Comparison of ENCODE assay signal across 16 cellular contexts in genomic region chr20:9015984-9016324, GRCh38. TPM values are rescaled to one million over a fixed set of nuclear protein-coding genes. Genes with fewer than 3 reads are reported as not detected.
A peak's percentile ranks its signal among the peaks of the same experiment; 100 is the strongest.
DNase-seq lines count a peak whose midpoint lies in the region; ATAC-seq and TF ChIP-seq lines count a peak whose summit lies in the region.
"Had no signal": no experiment of that assay in that cellular context is flagged by ENCODE, and none has a peak within 500 bp of the region (broad histone marks: within the 10 kb centered on the region; RNA-seq: fewer than 3 reads in every experiment).

No MANE protein-coding gene starts in this region.

- no peaks in the 10 kb centered on the region for H3K36me3 ChIP-seq in ACC112 (ENCODE audit: insufficient read depth, low read length)

- H3K27ac ChIP-seq in ACC112 (ENCODE audit: low read depth, low read length) = peak overlapping the region; percentile 71
- H3K27ac ChIP-seq in substantia nigra (ENCODE audit: low read depth, low read length, poor library complexity, severe bottlenecking) = no peak overlapping the region
- H3K27ac ChIP-seq: parathyroid adenoma had no signal

- DNase-seq in HK-2 (ENCODE audit: unreplicated experiment) = peak; percentile 73
- peak; percentile 46 for DNase-seq in WTC11 (ENCODE audit: low spot score)
- peak; percentile 13 for DNase-seq in hepatic stellate cell (ENCODE audit: low spot score)
- DNase-seq in substantia nigra (lab: John Stamatoyannopoulos, UW) = no peak
- no peak for DNase-seq in NCI-H748 (lab: John Stamatoyannopoulos, UW; ENCODE audit: unreplicated experiment)
- no peak for DNase-seq in SW480 (ENCODE audit: low spot score)
- DNase-seq: activated CD8-positive, alpha-beta T cell treated with anti-CD3 and anti-CD28 coated beads for 36 hours; activated effector memory CD4-positive, alpha-beta T cell treated with anti-CD3 and anti-CD28 coated beads, Interleukin-2, amount 50 U/mL, for 16 hours; AML-193; DMS79; stimulated activated CD8-positive, alpha-beta memory T cell treated with anti-CD3 and anti-CD28 coated beads, Interleukin-4, amount 100 ng/mL, for 48 hours had no signal

- no peaks in the 10 kb centered on the region; the same call in 1 of the 2 replicates for H3K27me3 Mint-ChIP-seq in WTC11 (ENCODE audit: low read depth)
- H3K27me3 Mint-ChIP-seq: activated CD8-positive, alpha-beta T cell treated with anti-CD3 and anti-CD28 coated beads for 36 hours had no signal

- H3K4me1 ChIP-seq in ACC112 (ENCODE audit: control insufficient read depth, insufficient read depth, low read length, unreplicated experiment) = peaks cover 10% of the 10 kb centered on the region
- H3K4me1 ChIP-seq: parathyroid adenoma had no signal

- peak overlapping the region; percentile 99 for H3K27ac Mint-ChIP-seq in WTC11
- H3K27ac Mint-ChIP-seq: activated CD8-positive, alpha-beta T cell treated with anti-CD3 and anti-CD28 coated beads for 36 hours; T-helper 2 cell treated with Interferon-gamma antibody and Interleukin-4, amounts not matched to agents 5 μg/mL and 100 μg/mL, for 36 hours had no signal

- TF ChIP-seq CTCF in WTC11 (IDR thresholded peaks at IDR 0.05) = no peak

- H3K79me2 ChIP-seq in ACC112 (ENCODE audit: control insufficient read depth, insufficient read depth, low read length, unreplicated experiment) = no peaks in the 10 kb centered on the region
- H3K79me2 ChIP-seq: parathyroid adenoma had no signal

- H3K9me3 Mint-ChIP-seq in WTC11 = peaks cover 5% of the 10 kb centered on the region
- H3K9me3 Mint-ChIP-seq: activated CD8-positive, alpha-beta T cell treated with anti-CD3 and anti-CD28 coated beads for 36 hours; T-helper 2 cell treated with Interferon-gamma antibody and Interleukin-4, amounts not matched to agents 5 μg/mL and 100 μg/mL, for 36 hours had no signal

- H3K27me3 ChIP-seq in ACC112 (ENCODE audit: insufficient read depth, low read length) = no peaks in the 10 kb centered on the region

- CTCF ChIA-PET in WTC11 (lab: Charles Lee) = no interaction called here

- H3K4me3 Mint-ChIP-seq in WTC11 = no peak overlapping the region
- H3K4me3 Mint-ChIP-seq: activated CD8-positive, alpha-beta T cell treated with anti-CD3 and anti-CD28 coated beads for 36 hours; T-helper 2 cell treated with Interferon-gamma antibody and Interleukin-4, amounts not matched to agents 5 μg/mL and 100 μg/mL, for 36 hours had no signal

- ATAC-seq in WTC11 (peak; percentile 84), HG02870 (IDR thresholded peaks at IDR 0.05; ENCODE audit: unreplicated experiment) (no peak)
- ATAC-seq: activated CD8-positive, alpha-beta T cell treated with anti-CD3 and anti-CD28 coated beads for 36 hours; Panc1 had no signal

- peaks cover 53% of the 10 kb centered on the region for H3K4me1 Mint-ChIP-seq in WTC11

- H3K36me3 Mint-ChIP-seq in WTC11 = peaks cover 4% of the 10 kb centered on the region

- peak overlapping the region; percentile 42 for H2AFZ ChIP-seq in ACC112 (ENCODE audit: low read length, unreplicated experiment)
- H2AFZ ChIP-seq: parathyroid adenoma had no signal

- POLR2A ChIA-PET in WTC11 (lab: Charles Lee) = no interaction called here

- H3K4me3 ChIP-seq in ACC112 (ENCODE audit: low read depth, low read length) = peak overlapping the region; percentile 35; the same call in 1 of the 2 replicates

TF ChIP-seq in WTC11, 78 proteins besides CTCF, POLR2A, EP300 and RAD21 (continues in another document):
- TF ChIP-seq, protein P1, sequence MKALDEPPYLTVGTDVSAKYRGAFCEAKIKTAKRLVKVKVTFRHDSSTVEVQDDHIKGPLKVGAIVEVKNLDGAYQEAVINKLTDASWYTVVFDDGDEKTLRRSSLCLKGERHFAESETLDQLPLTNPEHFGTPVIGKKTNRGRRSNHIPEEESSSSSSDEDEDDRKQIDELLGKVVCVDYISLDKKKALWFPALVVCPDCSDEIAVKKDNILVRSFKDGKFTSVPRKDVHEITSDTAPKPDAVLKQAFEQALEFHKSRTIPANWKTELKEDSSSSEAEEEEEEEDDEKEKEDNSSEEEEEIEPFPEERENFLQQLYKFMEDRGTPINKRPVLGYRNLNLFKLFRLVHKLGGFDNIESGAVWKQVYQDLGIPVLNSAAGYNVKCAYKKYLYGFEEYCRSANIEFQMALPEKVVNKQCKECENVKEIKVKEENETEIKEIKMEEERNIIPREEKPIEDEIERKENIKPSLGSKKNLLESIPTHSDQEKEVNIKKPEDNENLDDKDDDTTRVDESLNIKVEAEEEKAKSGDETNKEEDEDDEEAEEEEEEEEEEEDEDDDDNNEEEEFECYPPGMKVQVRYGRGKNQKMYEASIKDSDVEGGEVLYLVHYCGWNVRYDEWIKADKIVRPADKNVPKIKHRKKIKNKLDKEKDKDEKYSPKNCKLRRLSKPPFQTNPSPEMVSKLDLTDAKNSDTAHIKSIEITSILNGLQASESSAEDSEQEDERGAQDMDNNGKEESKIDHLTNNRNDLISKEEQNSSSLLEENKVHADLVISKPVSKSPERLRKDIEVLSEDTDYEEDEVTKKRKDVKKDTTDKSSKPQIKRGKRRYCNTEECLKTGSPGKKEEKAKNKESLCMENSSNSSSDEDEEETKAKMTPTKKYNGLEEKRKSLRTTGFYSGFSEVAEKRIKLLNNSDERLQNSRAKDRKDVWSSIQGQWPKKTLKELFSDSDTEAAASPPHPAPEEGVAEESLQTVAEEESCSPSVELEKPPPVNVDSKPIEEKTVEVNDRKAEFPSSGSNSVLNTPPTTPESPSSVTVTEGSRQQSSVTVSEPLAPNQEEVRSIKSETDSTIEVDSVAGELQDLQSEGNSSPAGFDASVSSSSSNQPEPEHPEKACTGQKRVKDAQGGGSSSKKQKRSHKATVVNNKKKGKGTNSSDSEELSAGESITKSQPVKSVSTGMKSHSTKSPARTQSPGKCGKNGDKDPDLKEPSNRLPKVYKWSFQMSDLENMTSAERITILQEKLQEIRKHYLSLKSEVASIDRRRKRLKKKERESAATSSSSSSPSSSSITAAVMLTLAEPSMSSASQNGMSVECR (CRISPR knock-in tag; IDR thresholded peaks at IDR 0.05; ENCODE audit: borderline replicate concordance) = no peak
- TF ChIP-seq, protein P2, sequence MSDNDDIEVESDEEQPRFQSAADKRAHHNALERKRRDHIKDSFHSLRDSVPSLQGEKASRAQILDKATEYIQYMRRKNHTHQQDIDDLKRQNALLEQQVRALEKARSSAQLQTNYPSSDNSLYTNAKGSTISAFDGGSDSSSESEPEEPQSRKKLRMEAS (CRISPR knock-in tag; IDR thresholded peaks at IDR 0.05) = no peak
- TF ChIP-seq EMX1 (CRISPR knock-in tag; IDR thresholded peaks at IDR 0.05) = 0 out of 2 replicates have a peak, but pooled peaks have one; percentile 16
- TF ChIP-seq, protein P3, sequence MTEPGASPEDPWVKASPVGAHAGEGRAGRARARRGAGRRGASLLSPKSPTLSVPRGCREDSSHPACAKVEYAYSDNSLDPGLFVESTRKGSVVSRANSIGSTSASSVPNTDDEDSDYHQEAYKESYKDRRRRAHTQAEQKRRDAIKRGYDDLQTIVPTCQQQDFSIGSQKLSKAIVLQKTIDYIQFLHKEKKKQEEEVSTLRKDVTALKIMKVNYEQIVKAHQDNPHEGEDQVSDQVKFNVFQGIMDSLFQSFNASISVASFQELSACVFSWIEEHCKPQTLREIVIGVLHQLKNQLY (CRISPR knock-in tag; IDR thresholded peaks at IDR 0.05) = no peak
- no peak for TF ChIP-seq FOXP1 (CRISPR knock-in tag; IDR thresholded peaks at IDR 0.05; ENCODE audit: borderline replicate concordance)
- TF ChIP-seq E2F5 (CRISPR knock-in tag; IDR thresholded peaks at IDR 0.05) = no peak
- no peak for TF ChIP-seq ZNF232 (CRISPR knock-in tag; IDR thresholded peaks at IDR 0.05)
- no peak for TF ChIP-seq ZBTB21 (CRISPR knock-in tag; IDR thresholded peaks at IDR 0.05; ENCODE audit: borderline replicate concordance)
- TF ChIP-seq, protein P4, sequence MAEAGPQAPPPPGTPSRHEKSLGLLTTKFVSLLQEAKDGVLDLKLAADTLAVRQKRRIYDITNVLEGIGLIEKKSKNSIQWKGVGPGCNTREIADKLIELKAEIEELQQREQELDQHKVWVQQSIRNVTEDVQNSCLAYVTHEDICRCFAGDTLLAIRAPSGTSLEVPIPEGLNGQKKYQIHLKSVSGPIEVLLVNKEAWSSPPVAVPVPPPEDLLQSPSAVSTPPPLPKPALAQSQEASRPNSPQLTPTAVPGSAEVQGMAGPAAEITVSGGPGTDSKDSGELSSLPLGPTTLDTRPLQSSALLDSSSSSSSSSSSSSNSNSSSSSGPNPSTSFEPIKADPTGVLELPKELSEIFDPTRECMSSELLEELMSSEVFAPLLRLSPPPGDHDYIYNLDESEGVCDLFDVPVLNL (CRISPR knock-in tag; IDR thresholded peaks at IDR 0.05; ENCODE audit: borderline replicate concordance, low read depth) = no peak
- TF ChIP-seq ZNF425 (CRISPR knock-in tag; conservative IDR thresholded peaks at IDR 0.05) = no peak

RNA-seq across cellular contexts. Expression of gene PLCB4, which starts 52.9 kb away (rescaled TPM):
- total RNA-seq in WTC11 (2021) = 11.9 to 14.3 TPM (median 12.6 TPM) in 3 replicates
- total RNA-seq: activated CD8-positive, alpha-beta T cell treated with anti-CD3 and anti-CD28 coated beads for 36 hours had no signal

Comparison
In these comparisons a context has a peak if more than half of its experiments do, and no peak if none do; other contexts are left out.
1. DNase-seq: peak in HK-2 (single experiment), WTC11 (single experiment) and hepatic stellate cell (single experiment); none in substantia nigra (0 of 49), NCI-H748 (single experiment) and SW480 (single experiment).